ENCODE assay signal across 11 cellular contexts in the genomic region with DNA sequence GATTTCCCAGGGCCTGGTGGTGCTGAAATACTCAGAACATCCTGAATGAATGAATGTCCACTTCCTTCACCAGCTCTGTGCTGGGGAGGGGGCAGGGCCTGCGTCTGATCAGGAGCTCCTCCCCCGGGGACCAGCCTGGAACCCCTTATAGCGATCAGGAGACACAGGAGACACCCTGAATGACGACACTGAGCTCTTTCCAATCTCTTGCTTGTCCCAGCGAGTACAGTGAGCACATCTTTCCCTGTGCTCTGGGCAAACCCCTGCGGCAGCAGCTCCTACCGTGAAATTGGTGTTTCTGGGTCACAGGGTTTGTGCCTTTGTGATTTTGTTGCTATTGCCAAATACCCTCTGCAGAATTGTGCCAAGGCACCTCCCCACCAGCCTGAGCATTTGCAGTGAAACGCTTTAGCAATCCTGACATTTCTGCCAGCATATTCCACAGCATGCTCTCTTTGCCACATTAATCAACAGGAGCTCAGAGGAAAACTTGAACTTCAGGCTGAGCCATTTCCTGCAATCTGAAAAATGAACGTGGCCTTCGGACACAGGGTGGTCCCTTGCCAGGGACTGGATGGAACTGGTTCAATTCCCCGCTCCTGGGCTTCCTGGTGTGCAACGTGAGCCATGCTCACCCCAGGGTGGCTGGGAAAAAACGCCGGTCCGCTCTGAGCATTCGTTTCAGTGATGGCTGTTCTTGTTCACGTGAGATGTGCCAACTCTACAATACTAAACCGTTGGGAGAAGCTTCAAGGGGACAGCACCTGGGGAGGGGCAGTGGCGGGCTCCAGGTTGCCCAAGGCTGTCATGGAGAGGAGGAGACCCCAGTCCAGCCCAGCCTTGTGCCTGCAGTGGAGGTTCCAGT. TPM values are rescaled to one million over a fixed set of nuclear protein-coding genes. Genes with fewer than 3 reads are reported as not detected.
A peak's percentile ranks its signal among the peaks of the same experiment; 100 is the strongest.
DNase-seq lines count a peak whose midpoint lies in the region; ATAC-seq, FAIRE-seq and TF ChIP-seq lines count a peak whose summit lies in the region.
"Had no signal": no experiment of that assay in that cellular context is flagged by ENCODE, and none has a peak within 500 bp of the region (broad histone marks: within the 10 kb centered on the region; RNA-seq: fewer than 3 reads in every experiment).

No MANE protein-coding gene starts in this region.

- no peaks in the 10 kb centered on the region for H3K9me3 ChIP-seq in pancreas

- H3K36me3 Mint-ChIP-seq in activated CD4-positive, alpha-beta memory T cell treated with anti-CD3 and anti-CD28 coated beads for 36 hours: no peaks in the 10 kb centered on the region

- ATAC-seq in pancreas (peak; percentile 49 to 64 (median 56)), GM18861 (IDR thresholded peaks at IDR 0.05; ENCODE audit: unreplicated experiment) (no peak), HG03442 (IDR thresholded peaks at IDR 0.05; ENCODE audit: unreplicated experiment) (no peak)
- ATAC-seq: SK-N-SH treated with all-trans-retinoic acid at 6 μM for 48 hours; stimulated activated naive CD8-positive, alpha-beta T cell treated with anti-CD3 and anti-CD28 coated beads, Interleukin-15, amount 100 ng/mL, for 72 hours had no signal

- no peaks in the 10 kb centered on the region for H3K9me3 Mint-ChIP-seq in activated CD4-positive, alpha-beta memory T cell treated with anti-CD3 and anti-CD28 coated beads for 36 hours
- H3K9me3 Mint-ChIP-seq: stimulated activated naive CD8-positive, alpha-beta T cell treated with anti-CD3 and anti-CD28 coated beads, Interleukin-15, amount 100 ng/mL, for 72 hours had no signal

- no peaks in the 10 kb centered on the region for H3K27me3 ChIP-seq in pancreas

- DNase-seq in G401 (ENCODE audit: low spot score) (peak; percentile 75), NCI-H446 treated with DMSO at 0.1 percent for 48 hours (lab: John Stamatoyannopoulos, UW) (peak; percentile 66), epithelial cell of esophagus (ENCODE audit: low read depth) (peak; percentile 65), pancreas (peak in 4 of 6 donors; percentile 33 to 61 (median 50))
- DNase-seq in activated CD4-positive, alpha-beta memory T cell treated with anti-CD3 and anti-CD28 coated beads for 36 hours: no peak
- DNase-seq: NCI-H510A treated with DMSO at 0.1 percent for 48 hours; stimulated activated CD4-positive, alpha-beta T cell treated with anti-CD3 and anti-CD28 coated beads, Interleukin-15, amount 100 ng/mL, for 24 hours; stimulated activated naive CD8-positive, alpha-beta T cell treated with anti-CD3 and anti-CD28 coated beads, Interleukin-15, amount 100 ng/mL, for 72 hours had no signal

- intact Hi-C loops in pancreas (cut with DNase I): no loop called here
- intact Hi-C loops in activated CD4-positive, alpha-beta memory T cell treated with anti-CD3 and anti-CD28 coated beads for 36 hours (cut with micrococcal nuclease): no loop called here

- no peak overlapping the region for H3K4me3 ChIP-seq in epithelial cell of esophagus (ENCODE audit: low read length)
- no peak overlapping the region for H3K4me3 ChIP-seq in pancreas

- in situ Hi-C loops in G401 (cut with HindIII; ENCODE audit: low sequenced_read_pairs): no loop called here

- H3K27ac Mint-ChIP-seq in activated CD4-positive, alpha-beta memory T cell treated with anti-CD3 and anti-CD28 coated beads for 36 hours: no peak overlapping the region

- peak overlapping the region; percentile 55 to 81 (median 62) for H3K27ac ChIP-seq in pancreas

- no peak for FAIRE-seq in pancreas (lab: Jason Lieb, UNC)

- H3K36me3 ChIP-seq in pancreas: no peaks in the 10 kb centered on the region

- POLR2A ChIA-PET in activated CD4-positive, alpha-beta memory T cell treated with anti-CD3 and anti-CD28 coated beads for 36 hours (lab: Charles Lee): interaction anchor here (0.6 kb wide), 1 partner anchor 25 kb away, joined by 5 read pairs; no protein-coding TSS in a partner anchor

- H3K27me3 Mint-ChIP-seq in activated CD4-positive, alpha-beta memory T cell treated with anti-CD3 and anti-CD28 coated beads for 36 hours: no peaks in the 10 kb centered on the region
- H3K27me3 Mint-ChIP-seq: stimulated activated naive CD8-positive, alpha-beta T cell treated with anti-CD3 and anti-CD28 coated beads, Interleukin-15, amount 100 ng/mL, for 72 hours had no signal

- H3K4me1 Mint-ChIP-seq in activated CD4-positive, alpha-beta memory T cell treated with anti-CD3 and anti-CD28 coated beads for 36 hours (ENCODE audit: low read depth): peaks cover 41% of the 10 kb centered on the region

- H3K4me1 ChIP-seq in pancreas: no peaks in the 10 kb centered on the region

- no peak overlapping the region for H3K4me3 Mint-ChIP-seq in activated CD4-positive, alpha-beta memory T cell treated with anti-CD3 and anti-CD28 coated beads for 36 hours
- H3K4me3 Mint-ChIP-seq: stimulated activated naive CD8-positive, alpha-beta T cell treated with anti-CD3 and anti-CD28 coated beads, Interleukin-15, amount 100 ng/mL, for 72 hours had no signal

- TF ChIP-seq CTCF in epithelial cell of esophagus (IDR thresholded peaks at IDR 0.05; ENCODE audit: insufficient read depth, low read depth, low read length, missing control alignments) (no peak), pancreas (IDR thresholded peaks at IDR 0.05) (no peak)

- 9 to 16% methylated on average over 19 of the region's 19 CpGs for WGBS in pancreas, 2 donors

- CTCF ChIA-PET in activated CD4-positive, alpha-beta memory T cell treated with anti-CD3 and anti-CD28 coated beads for 36 hours (lab: Charles Lee): interaction anchor here (2.4 kb wide), 1 partner anchor 18 kb away, joined by 10 read pairs; no protein-coding TSS in a partner anchor

RNA-seq across cellular contexts. Expression of a gene that starts 23.0 kb away (rescaled TPM):
- 25.2 and 33.6 TPM in 2 replicates for total RNA-seq in G401 (2014; rRNA removed; shearing (Covaris generic))
- total RNA-seq in pancreas: 1 to 10 TPM; 2.6 to 4.4 (median 3.7) TPM
- 10 to 100 TPM in 1 of 2 donors, 1 to 10 TPM in 1; 5.3 to 11.3 TPM for polyA plus RNA-seq in pancreas
- total RNA-seq in activated CD4-positive, alpha-beta memory T cell treated with anti-CD3 and anti-CD28 coated beads for 36 hours: 10 to 100 TPM; 10.6 to 10.8 TPM

RNA-seq across cellular contexts. Expression of a gene that starts 31.4 kb away (rescaled TPM):
- total RNA-seq in G401 (2014; rRNA removed; shearing (Covaris generic)): 43.9 and 45.6 TPM in 2 replicates
- total RNA-seq in pancreas: 10 to 100 TPM; 18.1 to 25.4 (median 21.0) TPM
- 10 to 100 TPM; 50.8 to 79.5 TPM for polyA plus RNA-seq in pancreas
- total RNA-seq in activated CD4-positive, alpha-beta memory T cell treated with anti-CD3 and anti-CD28 coated beads for 36 hours: 10 to 100 TPM; 35.0 to 39.0 TPM

RNA-seq across cellular contexts. Expression of a gene that starts 43.6 kb away (rescaled TPM):
- 8.6 TPM in 2 replicates for total RNA-seq in G401 (2014; rRNA removed; shearing (Covaris generic))
- total RNA-seq in pancreas: 10 to 100 TPM in 1 of 6 donors, 1 to 10 TPM in 5; 1.7 to 35.2 (median 7.3) TPM
- 100 to 1,000 TPM; 149 to 183 TPM for polyA plus RNA-seq in pancreas
- not detected for total RNA-seq in activated CD4-positive, alpha-beta memory T cell treated with anti-CD3 and anti-CD28 coated beads for 36 hours

Comparison
In these comparisons a context has a peak if more than half of its experiments do, and no peak if none do; other contexts are left out.
1. ATAC-seq: peak in pancreas (4 of 4); none in GM18861 (single experiment) and HG03442 (single experiment).